In the genomic region with DNA sequence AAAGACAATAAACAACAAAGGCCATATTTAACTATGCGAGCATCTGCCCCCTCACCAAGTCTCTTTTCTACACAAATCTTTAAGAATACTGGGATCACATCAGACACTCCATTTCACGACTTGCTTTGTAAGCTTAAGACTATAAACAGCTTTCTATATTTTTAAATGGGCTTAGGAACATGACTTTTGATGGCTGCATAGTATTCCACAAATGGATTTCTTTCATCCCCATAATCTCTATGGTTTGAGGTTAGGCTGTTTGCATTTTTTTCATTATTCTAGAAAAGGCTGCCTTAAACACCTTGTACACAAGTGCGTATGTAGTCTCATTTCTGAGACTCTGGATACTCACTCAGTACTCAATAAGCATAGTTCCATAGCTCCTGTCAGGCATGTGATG, we compare ENCODE assay signal across 7 cellular contexts.
"Had no signal": no experiment of that assay in that cellular context is flagged by ENCODE, and none has a peak within 500 bp of the region (broad histone marks: within the 10 kb centered on the region; RNA-seq: fewer than 3 reads in every experiment).

No MANE protein-coding gene starts in this region.

- H3K4me2 ChIP-seq: KMS-11 had no signal

- H3K9ac ChIP-seq: KMS-11 had no signal

- FAIRE-seq: HepG2, HTR-8/SVneo had no signal

- DNase-seq: IMR-90, KBM-7, KG1 had no signal

- H3K27ac ChIP-seq: HL-60, KMS-11 had no signal

- ATAC-seq: HepG2 had no signal
